ENCODE assay signal across 20 cellular contexts in genomic region chr3:13053425-13053824, GRCh38. TPM values are rescaled to one million over a fixed set of nuclear protein-coding genes. Genes with fewer than 3 reads are reported as not detected.
A peak's percentile ranks its signal among the peaks of the same experiment; 100 is the strongest.
DNase-seq lines count a peak whose midpoint lies in the region; ATAC-seq and TF ChIP-seq lines count a peak whose summit lies in the region.
"Had no signal": no experiment of that assay in that cellular context is flagged by ENCODE, and none has a peak within 500 bp of the region (broad histone marks: within the 10 kb centered on the region; RNA-seq: fewer than 3 reads in every experiment).

No MANE protein-coding gene starts in this region.

- no peak overlapping the region for H3K4me3 Mint-ChIP-seq in activated T-cell treated with anti-CD3 and anti-CD28 coated beads, Interleukin-2, amount 50 U/mL, for 24 hours
- H3K4me3 Mint-ChIP-seq in activated T-cell treated with anti-CD3 and anti-CD28 coated beads, Interleukin-2, amount 50 U/mL, for 4 hours, result no peak overlapping the region
- H3K4me3 Mint-ChIP-seq in stimulated activated naive B cell treated with anti-CD40 and anti-IgM and Interleukin-4, amounts not matched to agents 10 μg/mL and 1 μg/mL and 100 μg/mL, for 72 hours, result no peak overlapping the region
- H3K4me3 Mint-ChIP-seq: CD8-positive, alpha-beta T cell; GM23338 had no signal

- peaks cover 3% of the 10 kb centered on the region for H3K27me3 Mint-ChIP-seq in activated T-cell treated with anti-CD3 and anti-CD28 coated beads, Interleukin-2, amount 50 U/mL, for 24 hours
- no peaks in the 10 kb centered on the region for H3K27me3 Mint-ChIP-seq in activated T-cell treated with anti-CD3 and anti-CD28 coated beads, Interleukin-2, amount 50 U/mL, for 4 hours (ENCODE audit: low read depth)
- no peaks in the 10 kb centered on the region for H3K27me3 Mint-ChIP-seq in stimulated activated naive B cell treated with anti-CD40 and anti-IgM and Interleukin-4, amounts not matched to agents 10 μg/mL and 1 μg/mL and 100 μg/mL, for 72 hours

- no peak for TF ChIP-seq CTCF in NB4 (IDR thresholded peaks at IDR 0.05; ENCODE audit: low read depth, low read length)
- TF ChIP-seq CTCF in dorsolateral prefrontal cortex (IDR thresholded peaks at IDR 0.05 in 54 of 56, conservative IDR thresholded peaks at IDR 0.05 in 2 of 56; ENCODE audit: low read depth in 1 of 56, partially characterized antibody in 56 of 56), result no peak
- no peak for TF ChIP-seq CTCF in Peyer's patch (IDR thresholded peaks at IDR 0.05)

- H3K27ac ChIP-seq in dorsolateral prefrontal cortex (peak overlapping the region in 49 of 59 donors; percentile 24 to 89 (median 73)), Peyer's patch (no peak overlapping the region)
- H3K27ac ChIP-seq: 22Rv1 had no signal

- no peaks in the 10 kb centered on the region for H3K9me3 Mint-ChIP-seq in activated T-cell treated with anti-CD3 and anti-CD28 coated beads, Interleukin-2, amount 50 U/mL, for 24 hours
- H3K9me3 Mint-ChIP-seq in activated T-cell treated with anti-CD3 and anti-CD28 coated beads, Interleukin-2, amount 50 U/mL, for 4 hours, result no peaks in the 10 kb centered on the region
- no peaks in the 10 kb centered on the region for H3K9me3 Mint-ChIP-seq in stimulated activated naive B cell treated with anti-CD40 and anti-IgM and Interleukin-4, amounts not matched to agents 10 μg/mL and 1 μg/mL and 100 μg/mL, for 72 hours
- H3K9me3 Mint-ChIP-seq: CD8-positive, alpha-beta T cell; GM23338 had no signal

- TF ChIP-seq POLR2A in NB4 (IDR thresholded peaks at IDR 0.05; ENCODE audit: extremely low read depth, insufficient read length) (no peak), Peyer's patch (IDR thresholded peaks at IDR 0.05) (no peak)

- peak overlapping the region; percentile 55 for H3K27ac Mint-ChIP-seq in activated T-cell treated with anti-CD3 and anti-CD28 coated beads, Interleukin-2, amount 50 U/mL, for 24 hours
- H3K27ac Mint-ChIP-seq in stimulated activated naive B cell treated with anti-CD40 and anti-IgM and Interleukin-4, amounts not matched to agents 10 μg/mL and 1 μg/mL and 100 μg/mL, for 72 hours, result peak overlapping the region; percentile 33
- H3K27ac Mint-ChIP-seq: CD8-positive, alpha-beta T cell; GM23338 had no signal

- H3K4me3 ChIP-seq in NB4 (ENCODE audit: low read depth, low read length) (no peak overlapping the region), dorsolateral prefrontal cortex (peak overlapping the region in 1 of 59 donors; percentile 12), Peyer's patch (no peak overlapping the region)
- H3K4me3 ChIP-seq: GM23338 had no signal

- no peaks in the 10 kb centered on the region for H3K4me1 ChIP-seq in Peyer's patch
- H3K4me1 ChIP-seq: BE2C had no signal

- H3K4me1 Mint-ChIP-seq in activated T-cell treated with anti-CD3 and anti-CD28 coated beads, Interleukin-2, amount 50 U/mL, for 24 hours (ENCODE audit: low read depth), result no peaks in the 10 kb centered on the region
- H3K4me1 Mint-ChIP-seq in activated T-cell treated with anti-CD3 and anti-CD28 coated beads, Interleukin-2, amount 50 U/mL, for 4 hours (ENCODE audit: low read depth), result peaks cover 2% of the 10 kb centered on the region
- H3K4me1 Mint-ChIP-seq in stimulated activated naive B cell treated with anti-CD40 and anti-IgM and Interleukin-4, amounts not matched to agents 10 μg/mL and 1 μg/mL and 100 μg/mL, for 72 hours, result peaks cover 49 to 73% of the 10 kb centered on the region in 2 donors

- H3K36me3 ChIP-seq in Peyer's patch, result no peaks in the 10 kb centered on the region
- H3K36me3 ChIP-seq: BE2C had no signal

- no peak for ATAC-seq in activated T-cell treated with anti-CD3 and anti-CD28 coated beads, Interleukin-2, amount 50 U/mL, for 4 hours
- ATAC-seq in stimulated activated naive B cell treated with anti-CD40 and anti-IgM and Interleukin-4, amounts not matched to agents 10 μg/mL and 1 μg/mL and 100 μg/mL, for 72 hours (replicated peaks), result no peak
- ATAC-seq in HG02884 (IDR thresholded peaks at IDR 0.05; ENCODE audit: unreplicated experiment) (no peak), HG03108 (IDR thresholded peaks at IDR 0.05; ENCODE audit: unreplicated experiment) (no peak)
- ATAC-seq: CD8-positive, alpha-beta T cell; GM23338; PC-3 had no signal

- H3K36me3 Mint-ChIP-seq in activated T-cell treated with anti-CD3 and anti-CD28 coated beads, Interleukin-2, amount 50 U/mL, for 24 hours (ENCODE audit: low read depth), result no peaks in the 10 kb centered on the region
- H3K36me3 Mint-ChIP-seq in activated T-cell treated with anti-CD3 and anti-CD28 coated beads, Interleukin-2, amount 50 U/mL, for 4 hours (ENCODE audit: insufficient read depth), result no peaks in the 10 kb centered on the region
- peaks cover 4 to 13% of the 10 kb centered on the region in 2 donors for H3K36me3 Mint-ChIP-seq in stimulated activated naive B cell treated with anti-CD40 and anti-IgM and Interleukin-4, amounts not matched to agents 10 μg/mL and 1 μg/mL and 100 μg/mL, for 72 hours
- H3K36me3 Mint-ChIP-seq: CD8-positive, alpha-beta T cell had no signal

- DNase-seq in activated T-cell treated with anti-CD3 and anti-CD28 coated beads, Interleukin-2, amount 50 U/mL, for 24 hours, result no peak
- no peak for DNase-seq in activated T-cell treated with anti-CD3 and anti-CD28 coated beads, Interleukin-2, amount 50 U/mL, for 4 hours
- DNase-seq in NB4 (ENCODE audit: low read depth) (peak; percentile 36), dorsolateral prefrontal cortex (no peak), Peyer's patch (no peak)
- DNase-seq in stimulated activated naive B cell treated with anti-CD40 and anti-IgM and Interleukin-4, amounts not matched to agents 10 μg/mL and 1 μg/mL and 100 μg/mL, for 72 hours, result no peak
- DNase-seq: BE2C; CD8-positive, alpha-beta T cell; DMS79 treated with DMSO at 0.1 percent for 48 hours; GDM1; KG1; NCI-H1092; NCI-H146; NCI-H2081; NCI-H748 treated with DMSO at 0.1 percent for 48 hours; PC-3 had no signal

- H3K27me3 ChIP-seq in dorsolateral prefrontal cortex (no peaks in the 10 kb centered on the region), Peyer's patch (no peaks in the 10 kb centered on the region)
- H3K27me3 ChIP-seq: BE2C had no signal

- intact Hi-C loops in dorsolateral prefrontal cortex (cut with DNase I), result no loop called here

- no peaks in the 10 kb centered on the region for H3K9me3 ChIP-seq in Peyer's patch
- H3K9me3 ChIP-seq: BE2C had no signal

RNA-seq across cellular contexts. Expression of gene IQSEC1, which starts 19.8 kb away (rescaled TPM):
- total RNA-seq in activated T-cell treated with anti-CD3 and anti-CD28 coated beads, Interleukin-2, amount 50 U/mL, for 4 hours, result 10 to 100 TPM; 17.1 to 24.8 (median 19.4) TPM
- total RNA-seq in dorsolateral prefrontal cortex, result 100 to 1,000 TPM; 128 to 330 (median 245) TPM
- total RNA-seq in Peyer's patch, result 10 to 100 TPM; 13.7 to 59.4 (median 35.5) TPM

Comparison
In these comparisons a context has a peak if more than half of its experiments do, and no peak if none do; other contexts are left out.
1. H3K27ac ChIP-seq: peak in dorsolateral prefrontal cortex (49 of 59); none in Peyer's patch (0 of 4).